In the genomic region with DNA sequence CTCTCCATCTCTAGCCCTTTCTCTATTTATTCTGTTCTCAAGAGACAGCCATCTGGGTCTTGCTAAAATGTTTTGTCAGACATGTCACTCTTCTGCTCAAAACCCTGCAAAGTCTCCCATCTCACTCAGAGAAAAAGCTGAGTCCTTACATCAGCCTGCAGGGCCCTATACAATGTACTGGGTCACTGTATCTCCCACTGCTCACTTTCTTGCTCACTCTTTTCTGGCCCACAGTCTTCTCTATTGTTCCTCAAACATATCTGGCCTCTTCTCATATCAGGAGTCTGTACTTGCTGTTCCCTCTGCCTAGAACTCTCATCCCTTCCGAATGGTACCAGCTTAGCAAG, we compare ENCODE assay signal across 19 cellular contexts.
"Had no signal": no experiment of that assay in that cellular context is flagged by ENCODE, and none has a peak within 500 bp of the region (broad histone marks: within the 10 kb centered on the region; RNA-seq: fewer than 3 reads in every experiment).

No MANE protein-coding gene starts in this region.

- DNase-seq: heart right ventricle; islet precursor cell; left ventricle myocardium inferior; mesendoderm; naive B cell; natural killer cell; nephron progenitor cell; ovary; right lobe of liver; stimulated activated CD4-positive, alpha-beta T cell treated with anti-CD3 and anti-CD28 coated beads, Interleukin-2, amount 100 ng/mL, for 48 hours; stimulated activated CD4-positive, alpha-beta T cell treated with anti-CD3 and anti-CD28 coated beads, Interleukin-4, amount 100 ng/mL, for 4 hours; stimulated activated naive CD4-positive, alpha-beta T cell; stomach; tibial artery; upper lobe of right lung had no signal

- ATAC-seq: heart right ventricle, right lobe of liver, upper lobe of right lung had no signal

- H3K4me1 Mint-ChIP-seq: naive B cell, natural killer cell had no signal

- H3K4me3 Mint-ChIP-seq: mesothelial cell of epicardium, naive B cell, natural killer cell, nephron progenitor cell, neural progenitor cell had no signal

- H3K9me3 Mint-ChIP-seq: nephron progenitor cell, neural progenitor cell had no signal

- H3K36me3 Mint-ChIP-seq: mesothelial cell of epicardium, naive B cell, natural killer cell, neural progenitor cell had no signal

- FAIRE-seq: urothelium cell line had no signal

- H3K27ac Mint-ChIP-seq: mesothelial cell of epicardium, naive B cell, natural killer cell, neural progenitor cell, progenitor cell of endocrine pancreas had no signal

- H3K27me3 Mint-ChIP-seq: progenitor cell of endocrine pancreas had no signal
